Comparison of ENCODE assay signal across 8 cellular contexts in genomic region chr12:57522887-57523705, GRCh38. TPM values are rescaled to one million over a fixed set of nuclear protein-coding genes. Genes with fewer than 3 reads are reported as not detected.
DNase-seq lines count a peak whose midpoint lies in the region; ATAC-seq, FAIRE-seq and TF ChIP-seq lines count a peak whose summit lies in the region.

No MANE protein-coding gene starts in this region.

- H3K9ac ChIP-seq in OCI-LY3 (ENCODE audit: low read length): peak overlapping the region; percentile 90

- no peaks in the 10 kb centered on the region for H3K9me3 ChIP-seq in OCI-LY3 (ENCODE audit: insufficient read depth, low read length)
- no peaks in the 10 kb centered on the region for H3K9me3 ChIP-seq in cardiac muscle cell (ENCODE audit: low read depth)
- no peaks in the 10 kb centered on the region for H3K9me3 ChIP-seq in pancreas

- ATAC-seq in pancreas (peak in 2 of 4 donors; percentile 0 to 1), GM19035 (IDR thresholded peaks at IDR 0.05; ENCODE audit: unreplicated experiment) (no peak)

- H3K4me3 ChIP-seq in OCI-LY3 (ENCODE audit: low read length) (peak overlapping the region; percentile 94), cardiac muscle cell (peak overlapping the region; percentile 45), pancreas (peak overlapping the region; percentile 57 to 70 (median 65))

- TF ChIP-seq CTCF in OCI-LY3 (IDR thresholded peaks at IDR 0.05; ENCODE audit: low read depth, low read length) (no peak), cardiac muscle cell (IDR thresholded peaks at IDR 0.05; ENCODE audit: low read depth, low read length) (no peak), pancreas (IDR thresholded peaks at IDR 0.05) (no peak)

- peak overlapping the region; percentile 94 for H3K27ac ChIP-seq in OCI-LY3 (ENCODE audit: low read length)
- peak overlapping the region; percentile 98 for H3K27ac ChIP-seq in cardiac muscle cell
- H3K27ac ChIP-seq in pancreas: peak overlapping the region; percentile 92 to 98 (median 94)

- peak overlapping the region; percentile 92 for H3K4me3 Mint-ChIP-seq in activated naive CD8-positive, alpha-beta T cell

- peaks cover 5% of the 10 kb centered on the region for H3K36me3 Mint-ChIP-seq in activated naive CD8-positive, alpha-beta T cell

- 1% methylated on average over 25 to 33 of the region's 38 CpGs for WGBS in pancreas, 2 donors

- peaks cover 34% of the 10 kb centered on the region for H3K36me3 ChIP-seq in OCI-LY3 (replicated peaks; ENCODE audit: low read depth, low read length)
- peaks cover 7% of the 10 kb centered on the region for H3K36me3 ChIP-seq in cardiac muscle cell
- H3K36me3 ChIP-seq in pancreas: peaks cover 0 to 11% (median 2%) of the 10 kb centered on the region in 3 donors

- H3K27ac Mint-ChIP-seq in activated naive CD8-positive, alpha-beta T cell: peak overlapping the region; percentile 91

- peaks cover 46% of the 10 kb centered on the region for H3K4me1 Mint-ChIP-seq in activated naive CD8-positive, alpha-beta T cell (ENCODE audit: low read depth)

- DNase-seq in NCI-H1436 (lab: John Stamatoyannopoulos, UW) (peak; percentile 36), NCI-H1436 treated with DMSO at 0.1 percent for 48 hours (lab: John Stamatoyannopoulos, UW) (no peak), cardiac muscle cell (ENCODE audit: low read depth in 1 of 2, low spot score in 1 of 2) (peak; percentile 72 to 73), pancreas (peak; percentile 63 to 81 (median 69)), NCI-H446 (lab: John Stamatoyannopoulos, UW) (no peak)

- H3K79me2 ChIP-seq in OCI-LY3 (ENCODE audit: low read length): peaks cover 38% of the 10 kb centered on the region

- FAIRE-seq in pancreas (lab: Jason Lieb, UNC): no peak

- H4K20me1 ChIP-seq in OCI-LY3 (ENCODE audit: insufficient read depth, low read length): peaks cover 28% of the 10 kb centered on the region

- H2AFZ ChIP-seq in OCI-LY3 (ENCODE audit: low read depth, low read length): no peak overlapping the region

- no peaks in the 10 kb centered on the region for H3K9me3 Mint-ChIP-seq in activated naive CD8-positive, alpha-beta T cell (ENCODE audit: low read depth)

- H3K4me1 ChIP-seq in OCI-LY3 (ENCODE audit: low read length): peaks cover 36% of the 10 kb centered on the region
- H3K4me1 ChIP-seq in cardiac muscle cell (ENCODE audit: low read depth): peaks cover 36% of the 10 kb centered on the region
- peaks cover 27 to 33% (median 28%) of the 10 kb centered on the region in 3 donors for H3K4me1 ChIP-seq in pancreas

- no peaks in the 10 kb centered on the region for H3K27me3 Mint-ChIP-seq in activated naive CD8-positive, alpha-beta T cell

- H3K27me3 ChIP-seq in OCI-LY3 (ENCODE audit: low read depth, low read length): no peaks in the 10 kb centered on the region
- no peaks in the 10 kb centered on the region for H3K27me3 ChIP-seq in cardiac muscle cell
- H3K27me3 ChIP-seq in pancreas: no peaks in the 10 kb centered on the region

- intact Hi-C loops in pancreas (cut with DNase I): no loop called here

- peak overlapping the region; percentile 91 for H3K4me2 ChIP-seq in OCI-LY3 (ENCODE audit: low read length)

RNA-seq across cellular contexts. Expression of gene MBD6, which starts 0.5 kb away (rescaled TPM):
- total RNA-seq in cardiac muscle cell (13.8 and 14.1 TPM in 2 replicates), pancreas (10 to 100 TPM; 37.4 to 66.1 (median 46.1) TPM)
- polyA plus RNA-seq in cardiac muscle cell (22.8 and 36.9 TPM in 2 replicates), pancreas (10 to 100 TPM; 62.9 to 87.1 TPM)

RNA-seq across cellular contexts. Expression of gene DDIT3, which starts 2.8 kb away (rescaled TPM):
- 30.2 and 44.2 TPM in 2 replicates for total RNA-seq in cardiac muscle cell
- polyA plus RNA-seq in cardiac muscle cell: 33.8 and 51.3 TPM in 2 replicates
- 10 to 100 TPM in 2 of 6 donors, 1 to 10 TPM in 4; 8.5 to 45.9 (median 9.0) TPM for total RNA-seq in pancreas
- polyA plus RNA-seq in pancreas: 10 to 100 TPM; 27.5 to 52.7 TPM

RNA-seq across cellular contexts. Expression of gene DCTN2, which starts 23.9 kb away (rescaled TPM):
- total RNA-seq in cardiac muscle cell: 210 and 230 TPM in 2 replicates
- polyA plus RNA-seq in cardiac muscle cell: 156 and 157 TPM in 2 replicates
- 10 to 100 TPM; 54.9 to 66.2 (median 63.5) TPM for total RNA-seq in pancreas
- polyA plus RNA-seq in pancreas: 100 to 1,000 TPM in 1 of 2 donors, 10 to 100 TPM in 1; 73.7 to 117 TPM

RNA-seq across cellular contexts. Expression of gene KIF5A, which starts 26.7 kb away (rescaled TPM):
- total RNA-seq in cardiac muscle cell (0.36 and 0.49 TPM in 2 replicates), pancreas (under 1 TPM; 0.25 to 0.95 (median 0.47) TPM)
- polyA plus RNA-seq in cardiac muscle cell (0.05 and 0.11 TPM in 2 replicates), pancreas (1 to 10 TPM in 1 of 2 donors, under 1 TPM in 1; 0.76 to 2.9 TPM)

RNA-seq across cellular contexts. Expression of gene MARS1, which starts 35.2 kb away (rescaled TPM):
- total RNA-seq in cardiac muscle cell (76.7 and 333 TPM in 2 replicates), pancreas (100 to 1,000 TPM in 1 of 6 donors, 10 to 100 TPM in 5; 33.4 to 210 (median 80.7) TPM)
- polyA plus RNA-seq in cardiac muscle cell (153 and 190 TPM in 2 replicates), pancreas (10 to 100 TPM; 87.5 to 90.6 TPM)

Comparison
In these comparisons a context has a peak if more than half of its experiments do, and no peak if none do; other contexts are left out.
1. DNase-seq: peak in NCI-H1436 (single experiment), cardiac muscle cell (2 of 2) and pancreas (6 of 6); none in NCI-H1436 treated with DMSO at 0.1 percent for 48 hours (single experiment) and NCI-H446 (0 of 2).
2. Peak in every context shown above with its lines, with median percentiles within 50 percentile points of each other: H3K27ac ChIP-seq and H3K4me3 ChIP-seq.